In the genomic region with DNA sequence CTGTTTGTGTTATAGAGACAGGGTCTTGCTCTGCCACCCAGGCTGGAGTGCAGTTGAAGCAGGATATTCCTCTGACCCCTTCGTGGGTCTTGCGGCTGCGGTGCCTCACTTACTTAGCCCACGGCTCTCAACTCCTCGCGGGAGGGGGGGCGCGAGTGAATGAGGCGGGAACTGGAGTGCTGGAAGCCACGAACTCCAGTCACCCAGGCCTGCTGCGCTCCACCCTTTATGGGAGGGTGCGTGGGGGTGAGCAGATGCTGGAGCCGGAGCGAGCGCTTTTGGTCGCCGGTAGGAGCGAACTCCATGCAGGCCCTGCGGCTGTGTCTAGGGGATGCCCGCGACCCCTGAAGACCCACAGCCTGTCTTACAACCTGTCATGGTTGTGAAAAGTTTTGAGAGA, we compare ENCODE assay signal across 10 cellular contexts. TPM values are rescaled to one million over a fixed set of nuclear protein-coding genes. Genes with fewer than 3 reads are reported as not detected.
DNase-seq lines count a peak whose midpoint lies in the region; TF ChIP-seq lines count a peak whose summit lies in the region.
"Had no signal": no experiment of that assay in that cellular context is flagged by ENCODE, and none has a peak within 500 bp of the region (broad histone marks: within the 10 kb centered on the region; RNA-seq: fewer than 3 reads in every experiment).

No MANE protein-coding gene starts in this region.

- no peaks in the 10 kb centered on the region for H3K9me3 ChIP-seq in CD4-positive, alpha-beta memory T cell (ENCODE audit: control insufficient read depth in 1 of 2, low read length in 2 of 2)

- no peaks in the 10 kb centered on the region for H3K27me3 Mint-ChIP-seq in CD4-positive, alpha-beta memory T cell
- H3K27me3 Mint-ChIP-seq in HFFc6 (ENCODE audit: insufficient read depth) (peaks cover 13% of the 10 kb centered on the region), brain (peaks cover 11% of the 10 kb centered on the region), nephron (ENCODE audit: low read depth) (no peaks in the 10 kb centered on the region)

- intact Hi-C loops in CD4-positive, alpha-beta memory T cell (cut with micrococcal nuclease): loop anchor here (5.0 to 10.0 kb wide), 3 partner anchors 201 to 1341 kb away; partner anchors contain the start of genes ANKRD49, ENDOD1, MRE11 and SMCO4

- no peak for TF ChIP-seq CTCF in HFFc6 (IDR thresholded peaks at IDR 0.05)
- TF ChIP-seq CTCF in brain (conservative IDR thresholded peaks at IDR 0.05): no peak
- TF ChIP-seq CTCF in nephron (IDR thresholded peaks at IDR 0.05; ENCODE audit: unreplicated experiment in 3 of 3): no peak

- peaks cover 30% of the 10 kb centered on the region for H3K4me1 ChIP-seq in CD4-positive, alpha-beta memory T cell (ENCODE audit: insufficient read depth, low read length)

- no peaks in the 10 kb centered on the region for H3K27me3 ChIP-seq in CD4-positive, alpha-beta memory T cell (ENCODE audit: insufficient read depth, low read length)

- H3K4me1 Mint-ChIP-seq in CD4-positive, alpha-beta memory T cell: peaks cover 25 to 57% (median 39%) of the 10 kb centered on the region in 4 donors
- H3K4me1 Mint-ChIP-seq in HFFc6 (ENCODE audit: low read depth): peaks cover 32% of the 10 kb centered on the region
- peaks cover 78% of the 10 kb centered on the region for H3K4me1 Mint-ChIP-seq in brain
- H3K4me1 Mint-ChIP-seq in nephron: peaks cover 44% of the 10 kb centered on the region

- POLR2A ChIA-PET in CD4-positive, alpha-beta memory T cell (lab: Charles Lee; ENCODE audit: partially characterized antibody): interaction anchor here (6.9 kb wide), 1 partner anchor 40 kb away, joined by 180 read pairs; the partner anchor contains the start of gene MED17

- H3K27ac ChIP-seq in CD4-positive, alpha-beta memory T cell (ENCODE audit: low read depth, low read length): no peak overlapping the region

- H3K4me3 Mint-ChIP-seq in CD4-positive, alpha-beta memory T cell: peak overlapping the region; percentile 39 to 78 (median 68)
- H3K4me3 Mint-ChIP-seq in HFFc6 (peak overlapping the region; percentile 54), brain (peak overlapping the region; percentile 71 to 100 (median 81)), nephron (peak overlapping the region; percentile 84 to 99 (median 99))

- no peak for DNase-seq in CD4-positive, alpha-beta memory T cell
- DNase-seq in HFFc6: no peak
- no peak for DNase-seq in glomerular visceral epithelial cell (ENCODE audit: extremely low spot score)
- DNase-seq in NCI-H2196 treated with DMSO at 0.1 percent for 48 hours (lab: John Stamatoyannopoulos, UW; ENCODE audit: unreplicated experiment): no peak
- no peak for DNase-seq in hypothalamus (lab: John Stamatoyannopoulos, UW)
- DNase-seq: amniotic stem cell; NCI-H1436; stimulated activated CD4-positive, alpha-beta T cell treated with anti-CD3 and anti-CD28 coated beads, Interleukin-2, amount 100 ng/mL, for 48 hours had no signal

- CTCF ChIA-PET in CD4-positive, alpha-beta memory T cell (lab: Charles Lee; ENCODE audit: partially characterized antibody): no interaction called here

- H3K27ac Mint-ChIP-seq in CD4-positive, alpha-beta memory T cell: peak overlapping the region in 4 of 7 donors; percentile 53 to 77 (median 65)
- H3K27ac Mint-ChIP-seq in HFFc6 (no peak overlapping the region), brain (peak overlapping the region; percentile 32 to 92 (median 65)), nephron (peak overlapping the region; percentile 90 to 99 (median 98))

- H3K36me3 Mint-ChIP-seq in CD4-positive, alpha-beta memory T cell: peaks cover 24 to 38% of the 10 kb centered on the region in 2 donors
- H3K36me3 Mint-ChIP-seq in HFFc6 (ENCODE audit: low read depth) (peaks cover 31% of the 10 kb centered on the region), brain (peaks cover 35% of the 10 kb centered on the region), nephron (ENCODE audit: low read depth) (peaks cover 21% of the 10 kb centered on the region)

- H3K4me3 ChIP-seq in CD4-positive, alpha-beta memory T cell (ENCODE audit: low read length in 2 of 2): no peak overlapping the region

- peaks cover 6% of the 10 kb centered on the region for H3K36me3 ChIP-seq in CD4-positive, alpha-beta memory T cell (ENCODE audit: insufficient read depth, low read length)

- no peaks in the 10 kb centered on the region for H3K9me3 Mint-ChIP-seq in CD4-positive, alpha-beta memory T cell
- peaks cover 9% of the 10 kb centered on the region; the same call in 1 of the 2 replicates for H3K9me3 Mint-ChIP-seq in HFFc6
- H3K9me3 Mint-ChIP-seq in brain: peaks cover 0 to 2% (median 0%) of the 10 kb centered on the region in 5 experiments
- no peaks in the 10 kb centered on the region for H3K9me3 Mint-ChIP-seq in nephron

RNA-seq across cellular contexts. Expression of gene C11orf54, which starts 1.8 kb away (rescaled TPM):
- 10 to 100 TPM; 31.2 to 36.4 TPM for total RNA-seq in CD4-positive, alpha-beta memory T cell
- 10 to 100 TPM; 13.0 to 17.4 TPM for polyA plus RNA-seq in CD4-positive, alpha-beta memory T cell
- 10 to 100 TPM; 10.1 to 14.4 (median 12.7) TPM for total RNA-seq in HFFc6 (2021; fragmentation: NEBNext Ultra II Directional; extraction: Animal tissue kit (Norgen Biotek cat#: 25700))
- polyA plus RNA-seq in brain (ENCODE audit: insufficient read depth, low read depth, low replicate concordance): 20.4 TPM

RNA-seq across cellular contexts. Expression of gene TAF1D, which starts 2.0 kb away (rescaled TPM):
- 100 to 1,000 TPM; 198 to 199 TPM for total RNA-seq in CD4-positive, alpha-beta memory T cell
- polyA plus RNA-seq in CD4-positive, alpha-beta memory T cell: 10 to 100 TPM; 17.4 to 29.8 TPM
- total RNA-seq in HFFc6 (2021; fragmentation: NEBNext Ultra II Directional; extraction: Animal tissue kit (Norgen Biotek cat#: 25700)): 100 to 1,000 TPM in 2 of 6 experiments, 10 to 100 TPM in 4; 89.6 to 112 (median 97.0) TPM
- polyA plus RNA-seq in brain (ENCODE audit: insufficient read depth, low read depth, low replicate concordance): 31.3 TPM

RNA-seq across cellular contexts. Expression of gene MED17, which starts 40.8 kb away (rescaled TPM):
- 10 to 100 TPM; 73.2 to 78.5 TPM for total RNA-seq in CD4-positive, alpha-beta memory T cell
- polyA plus RNA-seq in CD4-positive, alpha-beta memory T cell: 10 to 100 TPM; 11.3 to 30.8 TPM
- 10 to 100 TPM; 21.6 to 28.1 (median 25.5) TPM for total RNA-seq in HFFc6 (2021; fragmentation: NEBNext Ultra II Directional; extraction: Animal tissue kit (Norgen Biotek cat#: 25700))
- 22.0 TPM for polyA plus RNA-seq in brain (ENCODE audit: insufficient read depth, low read depth, low replicate concordance)
